In genomic region chr20:5131502-5131901, GRCh38 we compare ENCODE assay signal across 1 cellular context.
TF ChIP-seq lines count a peak whose summit lies in the region.

No MANE protein-coding gene starts in this region.

TF ChIP-seq in HepG2, 621 proteins besides CTCF, POLR2A, EP300 and RAD21:
- TF ChIP-seq ZNF629 (CRISPR knock-in tag; conservative IDR thresholded peaks at IDR 0.05) = peak; percentile 94
- peak; percentile 69; the same call in 1 of the 2 replicates for TF ChIP-seq ZMYM3 (CRISPR knock-in tag; IDR thresholded peaks at IDR 0.05)
- peak; percentile 79; the same call in 1 of the 2 replicates for TF ChIP-seq CHD4 (IDR thresholded peaks at IDR 0.05; ENCODE audit: borderline replicate concordance, low read length)
- TF ChIP-seq PAF1 (CRISPR knock-in tag; IDR thresholded peaks at IDR 0.05) = no peak
- no peak for TF ChIP-seq POLR2AphosphoS5 (IDR thresholded peaks at IDR 0.05; ENCODE audit: low read depth, low read length)
- no peak for TF ChIP-seq ZSCAN22 (CRISPR knock-in tag; IDR thresholded peaks at IDR 0.05)
- TF ChIP-seq ZNF670 (CRISPR knock-in tag; IDR thresholded peaks at IDR 0.05; ENCODE audit: borderline replicate concordance) = no peak
- no peak for TF ChIP-seq DMTF1 (CRISPR knock-in tag; IDR thresholded peaks at IDR 0.05)
- peak; percentile 68 for TF ChIP-seq ATF7 (IDR thresholded peaks at IDR 0.05)
- TF ChIP-seq ATF7 (CRISPR knock-in tag; IDR thresholded peaks at IDR 0.05) = no peak
- no peak for TF ChIP-seq GPBP1L1 (CRISPR knock-in tag; IDR thresholded peaks at IDR 0.05)
- no peak for TF ChIP-seq ZNF382 (CRISPR knock-in tag; IDR thresholded peaks at IDR 0.05; ENCODE audit: borderline replicate concordance)
- TF ChIP-seq NFIC (IDR thresholded peaks at IDR 0.05; ENCODE audit: low read length) = no peak
- TF ChIP-seq TRAFD1 (CRISPR knock-in tag; IDR thresholded peaks at IDR 0.05; ENCODE audit: borderline replicate concordance) = no peak
